Comparison of ENCODE assay signal across 17 cellular contexts in the genomic region with DNA sequence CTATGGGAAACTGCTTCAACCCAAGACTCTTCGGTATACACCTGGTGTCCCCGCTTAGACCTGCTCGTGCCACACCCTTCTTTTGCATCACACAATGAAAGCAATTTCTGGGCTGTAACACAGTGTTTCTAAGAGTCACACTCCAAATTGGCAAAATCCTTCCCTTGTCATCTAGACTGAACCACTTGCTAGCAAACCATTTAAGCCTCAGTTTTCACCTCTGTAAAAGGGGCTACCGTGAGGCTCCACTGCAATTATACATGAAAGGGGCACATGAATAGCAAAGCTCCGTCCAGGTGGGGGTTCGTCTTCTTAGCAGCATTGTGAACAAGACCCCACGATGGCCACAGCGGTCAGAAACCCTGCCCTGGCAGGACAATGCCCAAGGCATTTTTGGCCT.
DNase-seq lines count a peak whose midpoint lies in the region; ATAC-seq and TF ChIP-seq lines count a peak whose summit lies in the region.
"Had no signal": no experiment of that assay in that cellular context is flagged by ENCODE, and none has a peak within 500 bp of the region (broad histone marks: within the 10 kb centered on the region; RNA-seq: fewer than 3 reads in every experiment).

No MANE protein-coding gene starts in this region.

- no peak overlapping the region for H3K4me3 Mint-ChIP-seq in activated B cell treated with CpG ODN at 0.5 μM for 24 hours
- no peak overlapping the region for H3K4me3 Mint-ChIP-seq in memory B cell
- H3K4me3 Mint-ChIP-seq in stimulated activated memory B cell treated with anti-CD40 and anti-IgM and Interleukin-4, amounts not matched to agents 10 μg/mL and 1 μg/mL and 100 μg/mL, for 72 hours = no peak overlapping the region
- H3K4me3 Mint-ChIP-seq: CD4-positive, alpha-beta memory T cell; H9 had no signal

- H3K4me1 Mint-ChIP-seq in activated B cell treated with CpG ODN at 0.5 μM for 24 hours (peaks cover 45% of the 10 kb centered on the region), memory B cell (peaks cover 40% of the 10 kb centered on the region)
- H3K4me1 Mint-ChIP-seq in stimulated activated memory B cell treated with anti-CD40 and anti-IgM and Interleukin-4, amounts not matched to agents 10 μg/mL and 1 μg/mL and 100 μg/mL, for 72 hours = peaks cover 62% of the 10 kb centered on the region
- H3K4me1 Mint-ChIP-seq: CD4-positive, alpha-beta memory T cell had no signal

- ATAC-seq in activated B cell treated with CpG ODN at 0.5 μM for 24 hours (ENCODE audit: low read depth) (no peak), memory B cell (ENCODE audit: low read depth) (no peak)
- no peak for ATAC-seq in stimulated activated memory B cell treated with anti-CD40 and anti-IgM and Interleukin-4, amounts not matched to agents 10 μg/mL and 1 μg/mL and 100 μg/mL, for 72 hours

- H3K27me3 Mint-ChIP-seq in activated B cell treated with CpG ODN at 0.5 μM for 24 hours (no peaks in the 10 kb centered on the region), memory B cell (no peaks in the 10 kb centered on the region)
- H3K27me3 Mint-ChIP-seq in stimulated activated memory B cell treated with anti-CD40 and anti-IgM and Interleukin-4, amounts not matched to agents 10 μg/mL and 1 μg/mL and 100 μg/mL, for 72 hours = no peaks in the 10 kb centered on the region
- H3K27me3 Mint-ChIP-seq: IgD-negative memory B cell had no signal

- intact Hi-C loops in activated B cell treated with CpG ODN at 0.5 μM for 24 hours (cut with micrococcal nuclease) = no loop called here

- POLR2A ChIA-PET in activated B cell treated with CpG ODN at 0.5 μM for 24 hours (lab: Charles Lee) = no interaction called here

- CTCF ChIA-PET in activated B cell treated with CpG ODN at 0.5 μM for 24 hours (lab: Charles Lee) = no interaction called here

- H3K9me3 Mint-ChIP-seq in activated B cell treated with CpG ODN at 0.5 μM for 24 hours (no peaks in the 10 kb centered on the region), memory B cell (no peaks in the 10 kb centered on the region)
- no peaks in the 10 kb centered on the region for H3K9me3 Mint-ChIP-seq in stimulated activated memory B cell treated with anti-CD40 and anti-IgM and Interleukin-4, amounts not matched to agents 10 μg/mL and 1 μg/mL and 100 μg/mL, for 72 hours
- H3K9me3 Mint-ChIP-seq: CD4-positive, alpha-beta memory T cell; H9; IgD-negative memory B cell had no signal

- H3K27ac Mint-ChIP-seq in activated B cell treated with CpG ODN at 0.5 μM for 24 hours = peak overlapping the region; percentile 50
- peak overlapping the region; percentile 88 for H3K27ac Mint-ChIP-seq in memory B cell
- peak overlapping the region; percentile 75 for H3K27ac Mint-ChIP-seq in stimulated activated memory B cell treated with anti-CD40 and anti-IgM and Interleukin-4, amounts not matched to agents 10 μg/mL and 1 μg/mL and 100 μg/mL, for 72 hours

- H3K36me3 Mint-ChIP-seq in activated B cell treated with CpG ODN at 0.5 μM for 24 hours (ENCODE audit: low read depth) (peaks cover 85% of the 10 kb centered on the region), memory B cell (peaks cover 27% of the 10 kb centered on the region)
- H3K36me3 Mint-ChIP-seq in stimulated activated memory B cell treated with anti-CD40 and anti-IgM and Interleukin-4, amounts not matched to agents 10 μg/mL and 1 μg/mL and 100 μg/mL, for 72 hours = peaks cover 50% of the 10 kb centered on the region
- H3K36me3 Mint-ChIP-seq: CD4-positive, alpha-beta memory T cell; IgD-negative memory B cell had no signal

- DNase-seq in NCI-H1092 treated with DMSO at 0.1 percent for 48 hours (lab: John Stamatoyannopoulos, UW) (peak; percentile 26), NCI-H1092 (lab: John Stamatoyannopoulos, UW) (no peak), activated B cell treated with CpG ODN at 0.5 μM for 24 hours (no peak), memory B cell (ENCODE audit: low spot score in 2 of 2) (no peak), UCSD-AML1 (lab: John Stamatoyannopoulos, UW; ENCODE audit: unreplicated experiment) (no peak), DMS153 (lab: John Stamatoyannopoulos, UW) (no peak)
- no peak for DNase-seq in activated naive CD4-positive, alpha-beta T cell treated with Interleukin-2 at 50 U/mL for 16 hours
- DNase-seq: CD4-positive, alpha-beta memory T cell; DND-41; H9; Karpas-422; MG63; NCI-H1048; NCI-H510A; SJCRH30 had no signal

- no peak for TF ChIP-seq CTCF in activated B cell treated with CpG ODN at 0.5 μM for 24 hours (IDR thresholded peaks at IDR 0.05)
